Comparison of ENCODE assay signal across 8 cellular contexts in the genomic region with DNA sequence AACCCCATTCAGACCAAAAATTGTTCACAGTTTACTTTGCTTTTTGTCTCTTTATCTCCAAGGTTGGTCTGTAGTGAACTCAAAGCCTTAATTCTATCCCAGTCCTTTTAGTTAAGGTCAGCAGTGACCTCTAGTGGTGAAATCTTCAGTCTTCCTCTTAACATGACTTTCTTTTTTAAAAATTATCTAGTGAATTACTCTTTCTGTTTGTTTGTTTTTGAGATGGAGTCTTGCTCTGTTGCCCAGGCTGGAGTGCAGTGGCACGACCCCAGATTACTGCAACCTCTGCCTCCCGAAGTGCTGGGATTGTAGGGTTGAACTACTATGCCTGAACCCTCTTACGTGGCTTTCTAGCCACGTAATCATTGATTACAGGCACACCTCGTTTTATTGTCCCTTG. TPM values are rescaled to one million over a fixed set of nuclear protein-coding genes. Genes with fewer than 3 reads are reported as not detected.
A peak's percentile ranks its signal among the peaks of the same experiment; 100 is the strongest.
DNase-seq lines count a peak whose midpoint lies in the region; ATAC-seq and TF ChIP-seq lines count a peak whose summit lies in the region.

No MANE protein-coding gene starts in this region.

- H3K27me3 ChIP-seq in DOHH2 (ENCODE audit: control insufficient read depth, low read length) (no peaks in the 10 kb centered on the region), mammary epithelial cell (ENCODE audit: insufficient read depth, low read length) (no peaks in the 10 kb centered on the region), stomach (no peaks in the 10 kb centered on the region)

- 57% methylated on average over 5 of the region's 5 CpGs for WGBS in mammary epithelial cell (ENCODE audit: low coverage, missing lambda C conversion rate)
- 20 to 38% (median 29%) methylated on average over 5 of the region's 5 CpGs for WGBS in stomach, 5 donors

- no peaks in the 10 kb centered on the region for H4K20me1 ChIP-seq in DOHH2 (ENCODE audit: control insufficient read depth, insufficient read depth, low read depth, low read length)
- H4K20me1 ChIP-seq in mammary epithelial cell (ENCODE audit: insufficient read depth, low read length): no peaks in the 10 kb centered on the region

- TF ChIP-seq POLR2A in stomach (IDR thresholded peaks at IDR 0.05): no peak

- no peaks in the 10 kb centered on the region for H3K9me2 ChIP-seq in DOHH2 (replicated peaks; ENCODE audit: control insufficient read depth, low read length)

- ATAC-seq in GM19467 (IDR thresholded peaks at IDR 0.05; ENCODE audit: unreplicated experiment) (peak; percentile 87), HG03108 (IDR thresholded peaks at IDR 0.05; ENCODE audit: unreplicated experiment) (no peak)

- H3K4me2 ChIP-seq in DOHH2 (ENCODE audit: low read length) (no peak overlapping the region), mammary epithelial cell (ENCODE audit: insufficient read depth, low read depth, low read length) (no peak overlapping the region)

- no TSS peak for BruUV-seq in mammary epithelial cell (replicated peaks; lab: Mats Ljungman, UMichigan)

- in situ Hi-C loops in mammary epithelial cell (cut with MboI; ENCODE audit: low sequenced_read_pairs in 2 of 2): loop anchor here in 1 of 2 donors (10.0 kb wide), 1 partner anchor 167 kb away; no protein-coding TSS in a partner anchor

- no peak overlapping the region for H3K27ac ChIP-seq in DOHH2 (ENCODE audit: low read depth, low read length)
- H3K27ac ChIP-seq in mammary epithelial cell (ENCODE audit: insufficient read depth, low read depth, low read length): no peak overlapping the region
- no peak overlapping the region for H3K27ac ChIP-seq in stomach

- no peak overlapping the region for H3K9ac ChIP-seq in mammary epithelial cell (ENCODE audit: insufficient read depth, low read length)

- intact Hi-C loops in mammary epithelial cell (cut with micrococcal nuclease) (loop anchor here (1.0 to 10.0 kb wide), 2 partner anchors 169 to 197 kb away; a partner anchor contains a TSS), stomach (cut with DNase I; ENCODE audit: low total_unique reads) (loop anchor here (5.0 to 10.0 kb wide), 2 partner anchors 103 to 165 kb away; no protein-coding TSS in a partner anchor)

- dilution Hi-C loops in mammary epithelial cell (cut with HindIII; ENCODE audit: low sequenced_read_pairs): no loop called here

- peaks cover 7% of the 10 kb centered on the region; the same call in 1 of the 2 replicates for H3F3A ChIP-seq in DOHH2 (ENCODE audit: control insufficient read depth, insufficient read depth)

- TF ChIP-seq CTCF in DOHH2 (IDR thresholded peaks at IDR 0.05; ENCODE audit: low read depth, low read length, poor library complexity, severe bottlenecking) (peak; percentile 65), mammary epithelial cell (conservative IDR thresholded peaks at IDR 0.05 in 1 of 2, IDR thresholded peaks at IDR 0.05 in 1 of 2; ENCODE audit: extremely low read depth in 1 of 2, insufficient read depth in 1 of 2, low read depth in 1 of 2, low read length in 2 of 2) (peak; percentile 53 to 66), stomach (IDR thresholded peaks at IDR 0.05) (peak in 5 of 7 experiments; percentile 49 to 77 (median 67))

- no peak overlapping the region for H2AFZ ChIP-seq in mammary epithelial cell (ENCODE audit: low read depth, low read length)

- H3K9me3 ChIP-seq in DOHH2 (ENCODE audit: control insufficient read depth, insufficient read depth, low read length) (no peaks in the 10 kb centered on the region), mammary epithelial cell (replicated peaks; ENCODE audit: insufficient read depth, low read length) (no peaks in the 10 kb centered on the region), stomach (no peaks in the 10 kb centered on the region)

- DNase-seq in HuH-7.5 (ENCODE audit: low spot score) (peak; percentile 30), NOMO-1 treated with dmso at 0.1 percent for 144 hours (lab: John Stamatoyannopoulos, UW; ENCODE audit: unreplicated experiment) (peak; percentile 31), mammary epithelial cell (peak; percentile 62), kidney tubule cell (ENCODE audit: low spot score) (peak; percentile 78), stomach (no peak)

- no peak overlapping the region for H3K4me3 ChIP-seq in DOHH2 (ENCODE audit: low read length)
- H3K4me3 ChIP-seq in mammary epithelial cell (replicated peaks in 1 of 3; ENCODE audit: insufficient read depth in 1 of 3, low read depth in 2 of 3, low read length in 3 of 3): no peak overlapping the region
- H3K4me3 ChIP-seq in stomach: peak overlapping the region in 1 of 4 donors; percentile 34

- no peaks in the 10 kb centered on the region for H3K36me3 ChIP-seq in DOHH2 (ENCODE audit: control insufficient read depth, low read length)
- no peaks in the 10 kb centered on the region for H3K36me3 ChIP-seq in mammary epithelial cell (ENCODE audit: insufficient read depth, low read length)
- H3K36me3 ChIP-seq in stomach: no peaks in the 10 kb centered on the region

- H3K4me1 ChIP-seq in DOHH2 (ENCODE audit: control insufficient read depth, low read length): peaks cover 10% of the 10 kb centered on the region; the same call in 1 of the 2 replicates
- H3K4me1 ChIP-seq in mammary epithelial cell (ENCODE audit: insufficient read depth, low read length): no peaks in the 10 kb centered on the region
- peaks cover 0 to 4% (median 2%) of the 10 kb centered on the region in 4 donors for H3K4me1 ChIP-seq in stomach

- CTCF ChIA-PET in mammary epithelial cell (lab: Charles Lee; ENCODE audit: low non-redundant PET): no interaction called here

- H3K79me2 ChIP-seq in DOHH2 (ENCODE audit: control insufficient read depth, low read length) (peaks cover under 1% of the 10 kb centered on the region; the same call in 1 of the 2 replicates), mammary epithelial cell (ENCODE audit: insufficient read depth, low read length) (no peaks in the 10 kb centered on the region)

- no peak for TF ChIP-seq EP300 in stomach (IDR thresholded peaks at IDR 0.05)

RNA-seq across cellular contexts. Expression of a gene that starts 25.0 kb away (rescaled TPM):
- 1 to 10 TPM; 3.2 to 3.8 TPM for total RNA-seq in mammary epithelial cell
- 2.5 TPM for polyA plus RNA-seq in mammary epithelial cell
- polyA minus RNA-seq in mammary epithelial cell: not detected
- 10 to 100 TPM in 1 of 5 donors, 1 to 10 TPM in 3, under 1 TPM in 1; 0.45 to 11.0 (median 4.8) TPM for total RNA-seq in stomach
- polyA plus RNA-seq in stomach: 1 to 10 TPM; 3.7 to 8.4 (median 4.3) TPM

RNA-seq across cellular contexts. Expression of a gene that starts 53.0 kb away (rescaled TPM):
- total RNA-seq in mammary epithelial cell (100 to 1,000 TPM; 149 to 228 TPM), stomach (100 to 1,000 TPM in 2 of 5 donors, 10 to 100 TPM in 3; 36.2 to 169 (median 87.0) TPM)
- polyA plus RNA-seq in mammary epithelial cell (254 TPM), stomach (100 to 1,000 TPM in 1 of 3 donors, 10 to 100 TPM in 2; 74.7 to 131 (median 87.5) TPM)
- polyA minus RNA-seq in mammary epithelial cell: 176 TPM
